In the genomic region with DNA sequence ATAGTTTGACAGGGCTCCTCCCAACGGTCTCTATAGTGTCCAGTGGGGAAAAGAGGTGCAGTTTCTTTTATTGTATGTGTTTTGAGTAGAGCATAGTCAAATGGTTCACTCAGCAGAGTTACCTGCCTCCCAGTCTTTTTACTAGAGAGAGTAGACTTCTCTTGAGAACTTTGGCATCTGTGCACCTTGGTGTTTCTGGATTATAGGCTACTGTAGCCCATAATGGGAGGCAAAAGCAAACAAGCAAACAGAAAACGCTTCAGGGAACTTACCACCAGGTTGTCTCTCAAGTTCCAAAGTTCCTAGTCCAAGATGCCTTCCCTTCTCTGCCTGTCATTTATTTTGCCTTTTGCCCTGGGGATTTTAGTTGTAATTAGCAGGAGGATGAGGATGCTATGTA, we compare ENCODE assay signal across 1 cellular context.
TF ChIP-seq lines count a peak whose summit lies in the region.

No MANE protein-coding gene starts in this region.

TF ChIP-seq in K562, 482 proteins besides CTCF, POLR2A, EP300 and RAD21 (continued from another document):
- TF ChIP-seq USF2 (CRISPR knock-in tag; IDR thresholded peaks at IDR 0.05) = no peak
- TF ChIP-seq ELK3 (CRISPR knock-in tag; IDR thresholded peaks at IDR 0.05) = no peak
- no peak for TF ChIP-seq MLLT1 (IDR thresholded peaks at IDR 0.05)
- no peak for TF ChIP-seq JUN (IDR thresholded peaks at IDR 0.05; ENCODE audit: borderline replicate concordance, low read depth, low read length)
- TF ChIP-seq JUN (CRISPR knock-in tag; IDR thresholded peaks at IDR 0.05; ENCODE audit: borderline replicate concordance) = no peak
- TF ChIP-seq ZNF518B (CRISPR knock-in tag; IDR thresholded peaks at IDR 0.05) = no peak
- TF ChIP-seq STAT5B (CRISPR knock-in tag; IDR thresholded peaks at IDR 0.05) = no peak
- TF ChIP-seq U2AF1 (optimal IDR thresholded peaks at IDR 0.05; ENCODE audit: low read depth, low read length) = no peak
- no peak for TF ChIP-seq E2F4 (CRISPR knock-in tag; IDR thresholded peaks at IDR 0.05; ENCODE audit: low read depth)
- TF ChIP-seq ZNF354B (CRISPR knock-in tag; IDR thresholded peaks at IDR 0.05) = no peak
- TF ChIP-seq PML (IDR thresholded peaks at IDR 0.05; ENCODE audit: low read length) = no peak
- TF ChIP-seq ZBTB8A (IDR thresholded peaks at IDR 0.05; ENCODE audit: partially characterized antibody) = no peak
- no peak for TF ChIP-seq BMI1 (IDR thresholded peaks at IDR 0.05; ENCODE audit: low read length)
